28 cellular contexts compared by ENCODE assay signal in genomic region chr10:102316421-102316820, GRCh38.
"Had no signal": no experiment of that assay in that cellular context is flagged by ENCODE, and none has a peak within 500 bp of the region (broad histone marks: within the 10 kb centered on the region; RNA-seq: fewer than 3 reads in every experiment).

No MANE protein-coding gene starts in this region.

- ATAC-seq: naive thymus-derived CD8-positive, alpha-beta T cell; natural killer cell treated with Interleukin-12 subunit alpha and Interleukin-12 subunit beta and Interleukin-15 and Interleukin-18, amount 100 ng/mL, for 72 hours; pancreas; right cardiac atrium; right lobe of liver; stimulated activated memory B cell treated with anti-CD40 and anti-IgM and Interleukin-4, amounts not matched to agents 10 μg/mL and 1 μg/mL and 100 μg/mL, for 72 hours; stimulated activated naive CD8-positive, alpha-beta T cell treated with anti-CD3 and anti-CD28 coated beads, Interleukin-15, amount 100 ng/mL, for 72 hours; stimulated activated naive CD8-positive, alpha-beta T cell treated with anti-CD3 and anti-CD28 coated beads, Interleukin-15, Interleukin-2, amounts not matched to agents 100 U/mL and 50 U/mL, for 24 hours; upper lobe of right lung had no signal

- H3K36me3 ChIP-seq: pancreas, prostate gland, right lobe of liver, sigmoid colon, tibial artery, transverse colon, uterus had no signal

- H3K4me2 ChIP-seq: smooth muscle cell had no signal

- H3K4me1 ChIP-seq: prostate gland, right lobe of liver, testis had no signal

- H3K9me3 ChIP-seq: pancreas, prostate gland, right lobe of liver, sigmoid colon, spleen, suprapubic skin, testis, tibial artery, transverse colon, upper lobe of right lung, uterus had no signal

- H3K27me3 ChIP-seq: pancreas, right lobe of liver, sigmoid colon, spleen, suprapubic skin, testis, tibial artery, transverse colon, upper lobe of right lung, uterus had no signal

- DNase-seq: naive B cell; naive thymus-derived CD8-positive, alpha-beta T cell; nephron progenitor cell; pancreas; right cardiac atrium; right lobe of liver; sigmoid colon; spleen; stimulated activated CD4-positive, alpha-beta T cell treated with anti-CD3 and anti-CD28 coated beads, Interleukin-12 subunit alpha, Interleukin-12 subunit beta, amount 100 ng/mL, for 4 hours; stimulated activated CD4-positive, alpha-beta T cell treated with anti-CD3 and anti-CD28 coated beads, Interleukin-1b, Interleukin-23, amount 100 ng/mL, for 48 hours; stimulated activated CD4-positive, alpha-beta T cell treated with anti-CD3 and anti-CD28 coated beads, Interleukin-4, amount 100 ng/mL, for 1 hour; stimulated activated CD4-positive, alpha-beta T cell treated with anti-CD3 and anti-CD28 coated beads, Interleukin-4, amount 100 ng/mL, for 4 hours; stimulated activated CD8-positive, alpha-beta memory T cell treated with anti-CD3 and anti-CD28 coated beads, Interleukin-4, amount 100 ng/mL, for 48 hours; stimulated activated naive CD4-positive, alpha-beta T cell; stimulated activated naive CD8-positive, alpha-beta T cell treated with anti-CD3 and anti-CD28 coated beads, Interleukin-15, amount 100 ng/mL, for 72 hours; stimulated activated naive CD8-positive, alpha-beta T cell treated with anti-CD3 and anti-CD28 coated beads, Interleukin-15, Interleukin-2, amounts not matched to agents 100 U/mL and 50 U/mL, for 24 hours; substantia nigra; testis; tibial artery; transverse colon; upper lobe of right lung; uterus had no signal

- H3K4me3 ChIP-seq: pancreas, prostate gland, right lobe of liver, sigmoid colon, skin epidermis, smooth muscle cell, spleen, suprapubic skin, testis, tibial artery, transverse colon, upper lobe of right lung, uterus had no signal

- H3K27ac ChIP-seq: pancreas, prostate gland, right lobe of liver, sigmoid colon, skin epidermis, spleen, suprapubic skin, testis, tibial artery, transverse colon, upper lobe of right lung, uterus had no signal
